In genomic region chrY:14834103-14835060, GRCh38 we compare ENCODE assay signal across 15 cellular contexts.
A peak's percentile ranks its signal among the peaks of the same experiment; 100 is the strongest.
DNase-seq lines count a peak whose midpoint lies in the region; ATAC-seq and TF ChIP-seq lines count a peak whose summit lies in the region.
"Had no signal": no experiment of that assay in that cellular context is flagged by ENCODE, and none has a peak within 500 bp of the region (broad histone marks: within the 10 kb centered on the region; RNA-seq: fewer than 3 reads in every experiment).

No MANE protein-coding gene starts in this region.

- WGBS in adrenal gland, 4 donors, result 79 to 92% methylated on average over 4 of the region's 4 CpGs; no CpG with 5 or more reads in 2 of the 4 donors

- no peak for TF ChIP-seq POLR2A in adrenal gland (IDR thresholded peaks at IDR 0.05)

- no peaks in the 10 kb centered on the region for H3K9me3 ChIP-seq in adrenal gland (replicated peaks in 1 of 3)
- H3K9me3 ChIP-seq: thyroid gland had no signal

- no peaks in the 10 kb centered on the region for H3K36me3 ChIP-seq in adrenal gland (replicated peaks in 1 of 2)
- H3K36me3 ChIP-seq: thyroid gland, WERI-Rb-1 had no signal

- H3K4me1 Mint-ChIP-seq in activated CD4-positive, alpha-beta memory T cell treated with anti-CD3 and anti-CD28 coated beads, Interleukin-2, amount 10 ng/mL, durations not matched to agents 7 days and 5 days, result peaks cover 15% of the 10 kb centered on the region

- intact Hi-C loops in adrenal gland (cut with DNase I), result no loop called here

- POLR2A ChIA-PET in activated CD4-positive, alpha-beta memory T cell treated with anti-CD3 and anti-CD28 coated beads, Interleukin-2, amount 10 ng/mL, durations not matched to agents 7 days and 5 days (lab: Charles Lee), result no interaction called here

- DNase-seq in activated CD4-positive, alpha-beta memory T cell treated with anti-CD3 and anti-CD28 coated beads, Interleukin-2, amount 10 ng/mL, durations not matched to agents 7 days and 5 days, result peak; percentile 15
- DNase-seq in occipital lobe (lab: John Stamatoyannopoulos, UW) (peak; percentile 15), adrenal gland (no peak), GM19240 (ENCODE audit: insufficient read length, low spot score) (no peak)
- DNase-seq: mammary epithelial cell, NCI-H2029, thyroid gland, WERI-Rb-1 had no signal

- no peaks in the 10 kb centered on the region for H3K27me3 ChIP-seq in adrenal gland
- H3K27me3 ChIP-seq: thyroid gland had no signal

- no peak for TF ChIP-seq CTCF in adrenal gland (IDR thresholded peaks at IDR 0.05)

- no peak overlapping the region for H3K27ac ChIP-seq in adrenal gland
- H3K27ac ChIP-seq: coronary artery, RWPE1, thyroid gland, WERI-Rb-1 had no signal

- H3K4me3 Mint-ChIP-seq in activated CD4-positive, alpha-beta memory T cell treated with anti-CD3 and anti-CD28 coated beads, Interleukin-2, amount 10 ng/mL, durations not matched to agents 7 days and 5 days, result no peak overlapping the region

- ATAC-seq in GM19043 (IDR thresholded peaks at IDR 0.05; ENCODE audit: low read depth, unreplicated experiment) (peak; percentile 49), HG03060 (IDR thresholded peaks at IDR 0.05; ENCODE audit: low read depth, unreplicated experiment) (peak; percentile 63), HG03378 (IDR thresholded peaks at IDR 0.05; ENCODE audit: unreplicated experiment) (no peak), GM21526 (IDR thresholded peaks at IDR 0.05; ENCODE audit: low FRiP score, unreplicated experiment) (no peak)
- ATAC-seq: HCT116 had no signal

- H3K27ac Mint-ChIP-seq in activated CD4-positive, alpha-beta memory T cell treated with anti-CD3 and anti-CD28 coated beads, Interleukin-2, amount 10 ng/mL, durations not matched to agents 7 days and 5 days, result peak overlapping the region; percentile 80

- H3K36me3 Mint-ChIP-seq in activated CD4-positive, alpha-beta memory T cell treated with anti-CD3 and anti-CD28 coated beads, Interleukin-2, amount 10 ng/mL, durations not matched to agents 7 days and 5 days (ENCODE audit: low read depth), result peaks cover 3% of the 10 kb centered on the region

- H3K4me3 ChIP-seq in adrenal gland, result no peak overlapping the region
- H3K4me3 ChIP-seq: coronary artery, thyroid gland had no signal

- H3K27me3 Mint-ChIP-seq in activated CD4-positive, alpha-beta memory T cell treated with anti-CD3 and anti-CD28 coated beads, Interleukin-2, amount 10 ng/mL, durations not matched to agents 7 days and 5 days, result no peaks in the 10 kb centered on the region

- H3K9me3 Mint-ChIP-seq in activated CD4-positive, alpha-beta memory T cell treated with anti-CD3 and anti-CD28 coated beads, Interleukin-2, amount 10 ng/mL, durations not matched to agents 7 days and 5 days, result no peaks in the 10 kb centered on the region

- no peaks in the 10 kb centered on the region for H3K4me1 ChIP-seq in adrenal gland (replicated peaks in 1 of 2)
- H3K4me1 ChIP-seq: thyroid gland had no signal

- CTCF ChIA-PET in activated CD4-positive, alpha-beta memory T cell treated with anti-CD3 and anti-CD28 coated beads, Interleukin-2, amount 10 ng/mL, durations not matched to agents 7 days and 5 days (lab: Charles Lee), result no interaction called here

Comparison
In these comparisons a context has a peak if more than half of its experiments do, and no peak if none do; other contexts are left out.
1. ATAC-seq: peak in GM19043 (single experiment) and HG03060 (single experiment); none in HG03378 (single experiment) and GM21526 (single experiment).
2. DNase-seq: peak in activated CD4-positive, alpha-beta memory T cell treated with anti-CD3 and anti-CD28 coated beads, Interleukin-2, amount 10 ng/mL, durations not matched to agents 7 days and 5 days (single experiment) and occipital lobe (single experiment); none in adrenal gland (0 of 7) and GM19240 (single experiment).